Comparison of ENCODE assay signal across 8 cellular contexts in genomic region chr15:72375501-72375845, GRCh38.
A peak's percentile ranks its signal among the peaks of the same experiment; 100 is the strongest.
DNase-seq lines count a peak whose midpoint lies in the region; ATAC-seq lines count a peak whose summit lies in the region.

No MANE protein-coding gene starts in this region.

- H3K4me3 ChIP-seq in iPS-20b (ENCODE audit: low read length): peak overlapping the region; percentile 87

- ATAC-seq in GM21381 (IDR thresholded peaks at IDR 0.05; ENCODE audit: unreplicated experiment) (peak; percentile 50), HG03565 (IDR thresholded peaks at IDR 0.05; ENCODE audit: unreplicated experiment) (peak; percentile 48)
- peak; percentile 62 for ATAC-seq in stimulated activated effector memory CD8-positive, alpha-beta T cell treated with anti-CD3 and anti-CD28 coated beads, Interleukin-12 subunit alpha, Interleukin-12 subunit beta, amount 100 ng/mL, for 72 hours

- peaks cover 29% of the 10 kb centered on the region for H3K4me1 Mint-ChIP-seq in stimulated activated effector memory CD8-positive, alpha-beta T cell treated with anti-CD3 and anti-CD28 coated beads, Interleukin-12 subunit alpha, Interleukin-12 subunit beta, amount 100 ng/mL, for 72 hours

- H3K4me1 ChIP-seq in iPS-20b (ENCODE audit: insufficient read depth, low read length): no peaks in the 10 kb centered on the region; the same call in 1 of the 2 replicates

- H3K27ac Mint-ChIP-seq in stimulated activated effector memory CD8-positive, alpha-beta T cell treated with anti-CD3 and anti-CD28 coated beads, Interleukin-12 subunit alpha, Interleukin-12 subunit beta, amount 100 ng/mL, for 72 hours: peak overlapping the region; percentile 96

- peaks cover 5% of the 10 kb centered on the region; the same call in 1 of the 2 replicates for H3K27me3 ChIP-seq in iPS-20b (ENCODE audit: insufficient read depth, low read length)

- no peaks in the 10 kb centered on the region for H3K9me3 Mint-ChIP-seq in stimulated activated effector memory CD8-positive, alpha-beta T cell treated with anti-CD3 and anti-CD28 coated beads, Interleukin-12 subunit alpha, Interleukin-12 subunit beta, amount 100 ng/mL, for 72 hours

- H3K36me3 ChIP-seq in iPS-20b (ENCODE audit: insufficient read depth, low read depth, low read length): no peaks in the 10 kb centered on the region

- H3K36me3 Mint-ChIP-seq in stimulated activated effector memory CD8-positive, alpha-beta T cell treated with anti-CD3 and anti-CD28 coated beads, Interleukin-12 subunit alpha, Interleukin-12 subunit beta, amount 100 ng/mL, for 72 hours: peaks cover 29% of the 10 kb centered on the region

- peak overlapping the region; percentile 85 for H3K4me3 Mint-ChIP-seq in stimulated activated effector memory CD8-positive, alpha-beta T cell treated with anti-CD3 and anti-CD28 coated beads, Interleukin-12 subunit alpha, Interleukin-12 subunit beta, amount 100 ng/mL, for 72 hours

- peak overlapping the region; percentile 97 for H3K9ac ChIP-seq in iPS-20b (ENCODE audit: low read depth, low read length)

- H3K27ac ChIP-seq in angular gyrus (ENCODE audit: low read depth, low read length) (peak overlapping the region; percentile 89), iPS-20b (ENCODE audit: low read length) (no peak overlapping the region)

- peak; percentile 64 for DNase-seq in COLO668 (lab: John Stamatoyannopoulos, UW; ENCODE audit: unreplicated experiment)
- no peak for DNase-seq in stimulated activated effector memory CD8-positive, alpha-beta T cell treated with anti-CD3 and anti-CD28 coated beads, Interleukin-12 subunit alpha, Interleukin-12 subunit beta, amount 100 ng/mL, for 72 hours (ENCODE audit: low spot score in 2 of 2)
- DNase-seq in Ammon's horn (ENCODE audit: low spot score): no peak
- DNase-seq in NCI-H524 treated with DMSO at 0.1 percent for 48 hours (lab: John Stamatoyannopoulos, UW): no peak

- H3K9me3 ChIP-seq in iPS-20b (ENCODE audit: insufficient read depth, low read depth, low read length): no peaks in the 10 kb centered on the region
